Comparison of ENCODE assay signal across 8 cellular contexts in genomic region chr6:27545271-27546046, GRCh38.
DNase-seq lines count a peak whose midpoint lies in the region; ATAC-seq and TF ChIP-seq lines count a peak whose summit lies in the region.

No MANE protein-coding gene starts in this region.

- H3K4me3 ChIP-seq in endodermal cell (ENCODE audit: low read length) = peak overlapping the region; percentile 82

- no peaks in the 10 kb centered on the region for H3K4me1 ChIP-seq in endodermal cell (ENCODE audit: control insufficient read depth, insufficient read depth, low read length)

- peaks cover 5% of the 10 kb centered on the region for H3K36me3 Mint-ChIP-seq in activated CD4-positive, alpha-beta T cell treated with anti-CD3 and anti-CD28 coated beads, Interleukin-2, amount 10 ng/mL, durations not matched to agents 24 days and 14 days (ENCODE audit: low read depth)
- H3K36me3 Mint-ChIP-seq in endodermal cell (ENCODE audit: low read depth) = no peaks in the 10 kb centered on the region

- peak overlapping the region; percentile 67 for H3K4me3 Mint-ChIP-seq in activated CD4-positive, alpha-beta T cell treated with anti-CD3 and anti-CD28 coated beads, Interleukin-2, amount 10 ng/mL, durations not matched to agents 24 days and 14 days
- peak overlapping the region; percentile 85 for H3K4me3 Mint-ChIP-seq in endodermal cell

- intact Hi-C loops in activated CD4-positive, alpha-beta T cell treated with anti-CD3 and anti-CD28 coated beads, Interleukin-2, amount 10 ng/mL, durations not matched to agents 24 days and 14 days (cut with micrococcal nuclease) = no loop called here

- peaks cover 10% of the 10 kb centered on the region for H3K27me3 ChIP-seq in endodermal cell (ENCODE audit: control insufficient read depth, insufficient read depth, low read length, poor library complexity, severe bottlenecking)

- ATAC-seq in GM19023 (IDR thresholded peaks at IDR 0.05; ENCODE audit: unreplicated experiment) (no peak), GM21447 (IDR thresholded peaks at IDR 0.05; ENCODE audit: unreplicated experiment) (no peak)

- WGBS in endodermal cell (ENCODE audit: insufficient coverage in 1 of 2, insufficient read length in 1 of 2), 2 experiments = 4 to 9% methylated on average over 18 to 32 of the region's 32 CpGs

- H3K36me3 ChIP-seq in endodermal cell (ENCODE audit: control insufficient read depth, insufficient read depth, low read length) = no peaks in the 10 kb centered on the region

- H3K27ac Mint-ChIP-seq in activated CD4-positive, alpha-beta T cell treated with anti-CD3 and anti-CD28 coated beads, Interleukin-2, amount 10 ng/mL, durations not matched to agents 24 days and 14 days = peak overlapping the region; percentile 21
- H3K27ac Mint-ChIP-seq in endodermal cell = peak overlapping the region; percentile 85

- peak overlapping the region; percentile 22 for H3K9ac ChIP-seq in endodermal cell (ENCODE audit: extremely low read depth, low read length, poor library complexity, severe bottlenecking)

- no peak for TF ChIP-seq CTCF in endodermal cell (conservative IDR thresholded peaks at IDR 0.05)

- peaks cover 74% of the 10 kb centered on the region for H3K27me3 Mint-ChIP-seq in activated CD4-positive, alpha-beta T cell treated with anti-CD3 and anti-CD28 coated beads, Interleukin-2, amount 10 ng/mL, durations not matched to agents 24 days and 14 days
- peaks cover 34% of the 10 kb centered on the region for H3K27me3 Mint-ChIP-seq in endodermal cell (ENCODE audit: insufficient read depth)

- H3K27ac ChIP-seq in endodermal cell (ENCODE audit: low read depth, low read length) = no peak overlapping the region

- H3K4me1 Mint-ChIP-seq in activated CD4-positive, alpha-beta T cell treated with anti-CD3 and anti-CD28 coated beads, Interleukin-2, amount 10 ng/mL, durations not matched to agents 24 days and 14 days = peaks cover 11% of the 10 kb centered on the region
- peaks cover 1% of the 10 kb centered on the region for H3K4me1 Mint-ChIP-seq in endodermal cell

- DNase-seq in activated CD4-positive, alpha-beta T cell treated with anti-CD3 and anti-CD28 coated beads, Interleukin-2, amount 10 ng/mL, durations not matched to agents 24 days and 14 days = peak; percentile 68
- DNase-seq in activated CD4-positive, alpha-beta T cell treated with anti-CD3 and anti-CD28 coated beads for 4 hours = no peak
- DNase-seq in NCI-H82 (lab: John Stamatoyannopoulos, UW) (peak; percentile 77), endodermal cell (peak; percentile 96), NCI-H526 treated with DMSO at 0.1 percent for 48 hours (lab: John Stamatoyannopoulos, UW) (no peak)
- DNase-seq in stimulated activated CD4-positive, alpha-beta T cell treated with anti-CD3 and anti-CD28 coated beads, Interleukin-15, amount 100 ng/mL, for 48 hours (ENCODE audit: low read depth in 2 of 2) = peak; percentile 46 to 61

- peaks cover 3% of the 10 kb centered on the region for H3K9me3 ChIP-seq in endodermal cell (ENCODE audit: control insufficient read depth, low read length)

- peaks cover 42% of the 10 kb centered on the region for H3K9me3 Mint-ChIP-seq in activated CD4-positive, alpha-beta T cell treated with anti-CD3 and anti-CD28 coated beads, Interleukin-2, amount 10 ng/mL, durations not matched to agents 24 days and 14 days
- no peaks in the 10 kb centered on the region for H3K9me3 Mint-ChIP-seq in endodermal cell

Comparison
In these comparisons a context has a peak if more than half of its experiments do, and no peak if none do; other contexts are left out.
1. DNase-seq: peak in activated CD4-positive, alpha-beta T cell treated with anti-CD3 and anti-CD28 coated beads, Interleukin-2, amount 10 ng/mL, durations not matched to agents 24 days and 14 days (single experiment), NCI-H82 (single experiment), endodermal cell (single experiment) and stimulated activated CD4-positive, alpha-beta T cell treated with anti-CD3 and anti-CD28 coated beads, Interleukin-15, amount 100 ng/mL, for 48 hours (2 of 2); none in activated CD4-positive, alpha-beta T cell treated with anti-CD3 and anti-CD28 coated beads for 4 hours (0 of 2) and NCI-H526 treated with DMSO at 0.1 percent for 48 hours (single experiment).